23 cellular contexts compared by ENCODE assay signal in genomic region chr11:129536338-129536737, GRCh38.
A peak's percentile ranks its signal among the peaks of the same experiment; 100 is the strongest.
DNase-seq lines count a peak whose midpoint lies in the region; FAIRE-seq and TF ChIP-seq lines count a peak whose summit lies in the region.
"Had no signal": no experiment of that assay in that cellular context is flagged by ENCODE, and none has a peak within 500 bp of the region (broad histone marks: within the 10 kb centered on the region; RNA-seq: fewer than 3 reads in every experiment).

No MANE protein-coding gene starts in this region.

- no peak overlapping the region for H3K4me3 ChIP-seq in bronchial epithelial cell (ENCODE audit: low read depth, low read length)
- H3K4me3 ChIP-seq: BLaER1, GM12878 had no signal

- no peaks in the 10 kb centered on the region for H3K4me1 Mint-ChIP-seq in glutamatergic neuron (ENCODE audit: low read depth, unreplicated experiment)
- H3K4me1 Mint-ChIP-seq: CD14-positive monocyte; CD4-positive, alpha-beta memory T cell; CD4-positive, CD25-positive, alpha-beta regulatory T cell had no signal

- H3K36me3 Mint-ChIP-seq in glutamatergic neuron (ENCODE audit: unreplicated experiment): peaks cover 40% of the 10 kb centered on the region
- H3K36me3 Mint-ChIP-seq: CD14-positive monocyte; CD4-positive, CD25-positive, alpha-beta regulatory T cell had no signal

- TF ChIP-seq CTCF in bronchial epithelial cell (IDR thresholded peaks at IDR 0.05; ENCODE audit: insufficient read depth, low read length, severe bottlenecking) (no peak), glutamatergic neuron (IDR thresholded peaks at IDR 0.05; ENCODE audit: partially characterized antibody, unreplicated experiment) (no peak)

- FAIRE-seq in bronchial epithelial cell (lab: Jason Lieb, UNC): no peak
- FAIRE-seq: A204.1, D721Med, GM12878, GM12892, GM18507 had no signal

- no peaks in the 10 kb centered on the region for H3K27me3 ChIP-seq in bronchial epithelial cell (ENCODE audit: control insufficient read depth, insufficient read depth, low read length)
- H3K27me3 ChIP-seq: BE2C, BLaER1 had no signal

- H3K4me3 Mint-ChIP-seq in glutamatergic neuron (ENCODE audit: unreplicated experiment): no peak overlapping the region
- H3K4me3 Mint-ChIP-seq: CD14-positive monocyte; CD4-positive, alpha-beta memory T cell; CD4-positive, CD25-positive, alpha-beta regulatory T cell had no signal

- H3K27ac ChIP-seq in epithelial cell of prostate: peak overlapping the region; percentile 21
- H3K27ac ChIP-seq: BLaER1 had no signal

- no peaks in the 10 kb centered on the region for H3K36me3 ChIP-seq in bronchial epithelial cell (ENCODE audit: control insufficient read depth, insufficient read depth, low read length)
- H3K36me3 ChIP-seq: BE2C, BLaER1 had no signal

- DNase-seq in bronchial epithelial cell (ENCODE audit: low read depth): peak; percentile 17
- peak; percentile 12 for DNase-seq in epithelial cell of prostate (ENCODE audit: low read depth, low spot score)
- no peak for DNase-seq in glutamatergic neuron
- no peak for DNase-seq in iPS-NIHi7 (ENCODE audit: extremely low spot score)
- no peak for DNase-seq in NK-92 treated with Interleukin-12 subunit alpha and Interleukin-12 subunit beta, amount 100 ng/mL, for 24 hours (lab: John Stamatoyannopoulos, UW)
- DNase-seq in EL: no peak
- DNase-seq: 8988T; ACHN; BE2C; C1 segment of cervical spinal cord; Caco-2; Calu3; CD4-positive, alpha-beta memory T cell; CD4-positive, CD25-positive, alpha-beta regulatory T cell; DMS79 treated with DMSO at 0.1 percent for 48 hours; GDM1 had no signal

- H3K9me3 Mint-ChIP-seq in glutamatergic neuron (ENCODE audit: unreplicated experiment): peaks cover 5% of the 10 kb centered on the region

- H3K27ac Mint-ChIP-seq in glutamatergic neuron (ENCODE audit: unreplicated experiment): peak overlapping the region; percentile 28
- H3K27ac Mint-ChIP-seq: CD14-positive monocyte; CD4-positive, CD25-positive, alpha-beta regulatory T cell had no signal

- H3K27me3 Mint-ChIP-seq in glutamatergic neuron (ENCODE audit: unreplicated experiment): no peaks in the 10 kb centered on the region
- H3K27me3 Mint-ChIP-seq: CD4-positive, CD25-positive, alpha-beta regulatory T cell had no signal

Comparison
In these comparisons a context has a peak if more than half of its experiments do, and no peak if none do; other contexts are left out.
1. DNase-seq: peak in bronchial epithelial cell (single experiment) and epithelial cell of prostate (single experiment); none in glutamatergic neuron (single experiment), iPS-NIHi7 (single experiment), NK-92 treated with Interleukin-12 subunit alpha and Interleukin-12 subunit beta, amount 100 ng/mL, for 24 hours (single experiment) and EL (single experiment).